8 cellular contexts compared by ENCODE assay signal in genomic region chr11:2912498-2912897, GRCh38. TPM values are rescaled to one million over a fixed set of nuclear protein-coding genes. Genes with fewer than 3 reads are reported as not detected.
DNase-seq lines count a peak whose midpoint lies in the region; ATAC-seq, FAIRE-seq and TF ChIP-seq lines count a peak whose summit lies in the region.

No MANE protein-coding gene starts in this region.

- H3K4me1 Mint-ChIP-seq in astrocyte (ENCODE audit: low read depth, unreplicated experiment): peaks cover 8% of the 10 kb centered on the region

- peak overlapping the region; percentile 68 for H3K9ac ChIP-seq in astrocyte (ENCODE audit: low read length)

- no peaks in the 10 kb centered on the region for H4K20me1 ChIP-seq in astrocyte (ENCODE audit: insufficient read depth, low read length)

- DNase-seq in HCEC 1CT: peak; percentile 42
- DNase-seq in astrocyte (ENCODE audit: low read depth): peak; percentile 76
- peak; percentile 94 for DNase-seq in kidney tubule cell (ENCODE audit: low spot score)
- no peak for DNase-seq in epidermal melanocyte (ENCODE audit: insufficient read length, low spot score)
- DNase-seq in NCI-H1694 treated with DMSO at 0.1 percent for 48 hours (lab: John Stamatoyannopoulos, UW): no peak

- ATAC-seq in GM19452 (IDR thresholded peaks at IDR 0.05; ENCODE audit: unreplicated experiment) (no peak), GM18870 (IDR thresholded peaks at IDR 0.05; ENCODE audit: unreplicated experiment) (no peak)

- H3K4me2 ChIP-seq in astrocyte (ENCODE audit: low read length): peak overlapping the region; percentile 87

- no peak for TF ChIP-seq CTCF in 22Rv1 (IDR thresholded peaks at IDR 0.05)
- no peak for TF ChIP-seq CTCF in astrocyte (IDR thresholded peaks at IDR 0.05; ENCODE audit: insufficient read depth, low read depth, low read length)

- H3K4me3 Mint-ChIP-seq in astrocyte (ENCODE audit: unreplicated experiment): no peak overlapping the region

- no peaks in the 10 kb centered on the region for H3K79me2 ChIP-seq in astrocyte (ENCODE audit: insufficient read depth, low read length)

- no peaks in the 10 kb centered on the region for H3K9me3 ChIP-seq in astrocyte (ENCODE audit: insufficient read depth, low read depth, low read length)

- H3K27me3 Mint-ChIP-seq in astrocyte (ENCODE audit: low read depth, unreplicated experiment): no peaks in the 10 kb centered on the region

- peaks cover under 1% of the 10 kb centered on the region for H3K9me3 Mint-ChIP-seq in astrocyte (ENCODE audit: unreplicated experiment)

- H3K27me3 ChIP-seq in astrocyte (ENCODE audit: insufficient read depth, low read length): peaks cover 3% of the 10 kb centered on the region

- peak overlapping the region; percentile 22 for H2AFZ ChIP-seq in astrocyte (ENCODE audit: low read depth, low read length)

- peak; percentile 29 for FAIRE-seq in astrocyte (lab: Jason Lieb, UNC)

- peak overlapping the region; percentile 96 for H3K27ac ChIP-seq in 22Rv1
- peak overlapping the region; percentile 68 for H3K27ac ChIP-seq in astrocyte (ENCODE audit: low read depth, low read length)

- H3K27ac Mint-ChIP-seq in astrocyte (ENCODE audit: unreplicated experiment): no peak overlapping the region

- H3K36me3 Mint-ChIP-seq in astrocyte (ENCODE audit: low read depth, unreplicated experiment): peaks cover 2% of the 10 kb centered on the region

- H3K4me1 ChIP-seq in astrocyte (ENCODE audit: insufficient read depth, low read length): peaks cover 23% of the 10 kb centered on the region

- peak overlapping the region; percentile 27 for H3K4me3 ChIP-seq in astrocyte (ENCODE audit: insufficient read depth, low read depth, low read length)

- no peaks in the 10 kb centered on the region for H3K36me3 ChIP-seq in astrocyte (ENCODE audit: insufficient read depth, low read length)

RNA-seq across cellular contexts. Expression of gene PHLDA2, which starts 16.7 kb away (rescaled TPM):
- total RNA-seq in astrocyte: 78.8 and 80.8 TPM in 2 replicates

RNA-seq across cellular contexts. Expression of gene CDKN1C, which starts 26.9 kb away (rescaled TPM):
- 3.8 and 7.5 TPM in 2 replicates for total RNA-seq in astrocyte

Comparison
In these comparisons a context has a peak if more than half of its experiments do, and no peak if none do; other contexts are left out.
1. DNase-seq: peak in HCEC 1CT (single experiment), astrocyte (single experiment) and kidney tubule cell (single experiment); none in epidermal melanocyte (single experiment) and NCI-H1694 treated with DMSO at 0.1 percent for 48 hours (single experiment).